ENCODE assay signal across 10 cellular contexts in genomic region chr2:207662203-207662602, GRCh38. TPM values are rescaled to one million over a fixed set of nuclear protein-coding genes. Genes with fewer than 3 reads are reported as not detected.
DNase-seq lines count a peak whose midpoint lies in the region; ATAC-seq and TF ChIP-seq lines count a peak whose summit lies in the region.
"Had no signal": no experiment of that assay in that cellular context is flagged by ENCODE, and none has a peak within 500 bp of the region (broad histone marks: within the 10 kb centered on the region; RNA-seq: fewer than 3 reads in every experiment).

No MANE protein-coding gene starts in this region.

- no peak overlapping the region for H3K27ac ChIP-seq in right cardiac atrium (ENCODE audit: low read length)

- H3K9me3 ChIP-seq in mucosa of descending colon (no peaks in the 10 kb centered on the region), right cardiac atrium (ENCODE audit: control insufficient read depth, low read length) (no peaks in the 10 kb centered on the region)

- no peaks in the 10 kb centered on the region for H3K27me3 ChIP-seq in right cardiac atrium (ENCODE audit: control insufficient read depth, insufficient read depth)

- H3K4me1 ChIP-seq in mucosa of descending colon (ENCODE audit: low read depth), result no peaks in the 10 kb centered on the region
- H3K4me1 ChIP-seq in right cardiac atrium (ENCODE audit: control insufficient read depth, insufficient read depth, low read length), result no peaks in the 10 kb centered on the region

- no peak overlapping the region for H3K4me3 ChIP-seq in mucosa of descending colon
- H3K4me3 ChIP-seq in right cardiac atrium (ENCODE audit: low read length), result no peak overlapping the region

- DNase-seq in NOMO-1 (lab: John Stamatoyannopoulos, UW; ENCODE audit: unreplicated experiment in 2 of 2) (peak; percentile 20 to 51), NOMO-1 treated with dmso at 0.1 percent for 144 hours (lab: John Stamatoyannopoulos, UW; ENCODE audit: unreplicated experiment) (no peak), mucosa of descending colon (peak in 1 of 3 donors; percentile 20), right cardiac atrium (no peak), iPS-NIHi11 (ENCODE audit: low spot score) (no peak), NCI-H1105 treated with DMSO at 0.1 percent for 48 hours (lab: John Stamatoyannopoulos, UW) (no peak)
- DNase-seq: 8988T, SW 1271 had no signal

- WGBS in right cardiac atrium, result 84% methylated on average over 2 of the region's 2 CpGs

- H3K36me3 ChIP-seq in mucosa of descending colon (ENCODE audit: low read depth), result no peaks in the 10 kb centered on the region

- ATAC-seq in GM21619 (IDR thresholded peaks at IDR 0.05; ENCODE audit: unreplicated experiment), result peak; percentile 91
- ATAC-seq in HG03520 (IDR thresholded peaks at IDR 0.05; ENCODE audit: unreplicated experiment), result peak; percentile 96
- peak; percentile 67 for ATAC-seq in mucosa of descending colon
- no peak for ATAC-seq in right cardiac atrium

- no peak for TF ChIP-seq CTCF in mucosa of descending colon (IDR thresholded peaks at IDR 0.05)

- intact Hi-C loops in mucosa of descending colon (cut with DNase I, micrococcal nuclease) (no loop called here), right cardiac atrium (cut with DNase I) (no loop called here)

RNA-seq across cellular contexts. Expression of gene METTL21A, which starts 37.0 kb away (rescaled TPM):
- 10 to 100 TPM in 2 of 3 donors, 1 to 10 TPM in 1; 9.6 to 21.5 (median 15.2) TPM for total RNA-seq in mucosa of descending colon
- 10 to 100 TPM; 11.8 to 19.0 (median 14.3) TPM for total RNA-seq in right cardiac atrium
- 19.1 TPM for polyA plus RNA-seq in right cardiac atrium

RNA-seq across cellular contexts. Expression of gene CCNYL1, which starts 49.2 kb away (rescaled TPM):
- total RNA-seq in mucosa of descending colon (10 to 100 TPM; 27.8 to 53.9 (median 32.0) TPM), right cardiac atrium (10 to 100 TPM in 2 of 4 donors, 1 to 10 TPM in 2; 8.2 to 12.6 (median 10.3) TPM)
- 4.9 TPM for polyA plus RNA-seq in right cardiac atrium

Comparison
In these comparisons a context has a peak if more than half of its experiments do, and no peak if none do; other contexts are left out.
1. DNase-seq: peak in NOMO-1 (2 of 2); none in NOMO-1 treated with dmso at 0.1 percent for 144 hours (single experiment), right cardiac atrium (0 of 3), iPS-NIHi11 (single experiment) and NCI-H1105 treated with DMSO at 0.1 percent for 48 hours (single experiment).
2. ATAC-seq: peak in GM21619 (single experiment), HG03520 (single experiment) and mucosa of descending colon (single experiment); none in right cardiac atrium (0 of 2).